11 cellular contexts compared by ENCODE assay signal in the genomic region with DNA sequence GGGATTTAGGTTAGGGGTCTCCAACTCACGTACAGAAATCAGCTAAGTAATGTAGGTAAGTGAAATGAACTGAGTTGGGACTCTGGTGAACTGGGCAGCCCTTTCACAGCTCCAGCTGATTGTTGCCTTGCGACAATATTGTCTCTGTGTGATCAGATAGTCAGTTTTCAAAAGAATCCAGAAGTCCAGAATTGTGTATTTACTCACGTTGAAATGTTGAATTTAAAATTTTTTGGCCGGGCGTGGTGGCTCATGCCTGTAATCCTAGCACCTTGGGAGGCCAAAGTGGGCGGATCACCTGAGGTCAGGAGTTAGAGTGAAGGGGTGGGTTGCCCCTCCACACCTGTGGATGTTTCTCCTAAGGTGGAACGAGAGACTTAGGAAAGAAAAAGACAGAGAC. TPM values are rescaled to one million over a fixed set of nuclear protein-coding genes. Genes with fewer than 3 reads are reported as not detected.
DNase-seq lines count a peak whose midpoint lies in the region; ATAC-seq and TF ChIP-seq lines count a peak whose summit lies in the region.
"Had no signal": no experiment of that assay in that cellular context is flagged by ENCODE, and none has a peak within 500 bp of the region (broad histone marks: within the 10 kb centered on the region; RNA-seq: fewer than 3 reads in every experiment).

No MANE protein-coding gene starts in this region.

- BruUV-seq in Panc1 (replicated peaks; lab: Mats Ljungman, UMichigan) = no TSS peak

- H3K4me3 ChIP-seq in Panc1 (ENCODE audit: low read depth in 2 of 2, low read length in 2 of 2) (peak overlapping the region; percentile 71 to 99), esophagus squamous epithelium (peak overlapping the region in 1 of 4 donors; percentile 75)

- TF ChIP-seq CTCF in Panc1 (IDR thresholded peaks at IDR 0.05) (no peak), esophagus squamous epithelium (IDR thresholded peaks at IDR 0.05) (no peak)

- in situ Hi-C loops in Panc1 (cut with HindIII; ENCODE audit: low pct_unique_long_range_greater_than_20kb, low sequenced_read_pairs) = no loop called here

- H3K4me3 Mint-ChIP-seq in activated naive CD4-positive, alpha-beta T cell treated with anti-CD3 and anti-CD28 coated beads, Interleukin-2, amount 10 ng/mL, durations not matched to agents 7 days and 5 days = peak overlapping the region; percentile 99
- peak overlapping the region; percentile 89 to 97 for H3K4me3 Mint-ChIP-seq in stimulated activated naive CD8-positive, alpha-beta T cell treated with anti-CD3 and anti-CD28 coated beads, Interleukin-15, amount 100 ng/mL, for 72 hours

- POLR2A ChIA-PET in Panc1 (lab: Charles Lee) = interaction anchor here (0.7 to 0.9 kb wide), 2 partner anchors 17 to 31 kb away, joined by 4 to 23 read pairs; no protein-coding TSS in a partner anchor

- peaks cover 72% of the 10 kb centered on the region for H3K4me1 Mint-ChIP-seq in activated naive CD4-positive, alpha-beta T cell treated with anti-CD3 and anti-CD28 coated beads, Interleukin-2, amount 10 ng/mL, durations not matched to agents 7 days and 5 days
- peaks cover 76% of the 10 kb centered on the region for H3K4me1 Mint-ChIP-seq in stimulated activated naive CD8-positive, alpha-beta T cell treated with anti-CD3 and anti-CD28 coated beads, Interleukin-15, amount 100 ng/mL, for 72 hours

- no peaks in the 10 kb centered on the region for H3K9me3 Mint-ChIP-seq in activated naive CD4-positive, alpha-beta T cell treated with anti-CD3 and anti-CD28 coated beads, Interleukin-2, amount 10 ng/mL, durations not matched to agents 7 days and 5 days
- no peaks in the 10 kb centered on the region for H3K9me3 Mint-ChIP-seq in stimulated activated naive CD8-positive, alpha-beta T cell treated with anti-CD3 and anti-CD28 coated beads, Interleukin-15, amount 100 ng/mL, for 72 hours

- DNase-seq in activated naive CD4-positive, alpha-beta T cell treated with anti-CD3 and anti-CD28 coated beads, Interleukin-2, amount 10 ng/mL, durations not matched to agents 7 days and 5 days = no peak
- DNase-seq in activated naive CD4-positive, alpha-beta T cell (lab: John Stamatoyannopoulos, UW) = no peak
- DNase-seq in Panc1 (ENCODE audit: low read depth, low spot score) (no peak), esophagus squamous epithelium (lab: John Stamatoyannopoulos, UW) (no peak), COR-L47 (lab: John Stamatoyannopoulos, UW) (no peak)
- DNase-seq in stimulated activated naive CD8-positive, alpha-beta T cell treated with anti-CD3 and anti-CD28 coated beads, Interleukin-15, amount 100 ng/mL, for 72 hours = no peak
- DNase-seq in central memory CD4-positive, alpha-beta T cell = no peak
- DNase-seq in stimulated activated CD4-positive, alpha-beta T cell treated with anti-CD3 and anti-CD28 coated beads, Interleukin-12 subunit alpha, Interleukin-12 subunit beta, amount 100 ng/mL, for 4 hours = no peak
- DNase-seq: NCI-H2081 had no signal

- no peak overlapping the region for H3K27ac Mint-ChIP-seq in activated naive CD4-positive, alpha-beta T cell treated with anti-CD3 and anti-CD28 coated beads, Interleukin-2, amount 10 ng/mL, durations not matched to agents 7 days and 5 days
- H3K27ac Mint-ChIP-seq in stimulated activated naive CD8-positive, alpha-beta T cell treated with anti-CD3 and anti-CD28 coated beads, Interleukin-15, amount 100 ng/mL, for 72 hours = no peak overlapping the region

- peaks cover 4% of the 10 kb centered on the region for H3K27me3 Mint-ChIP-seq in activated naive CD4-positive, alpha-beta T cell treated with anti-CD3 and anti-CD28 coated beads, Interleukin-2, amount 10 ng/mL, durations not matched to agents 7 days and 5 days
- H3K27me3 Mint-ChIP-seq in stimulated activated naive CD8-positive, alpha-beta T cell treated with anti-CD3 and anti-CD28 coated beads, Interleukin-15, amount 100 ng/mL, for 72 hours = no peaks in the 10 kb centered on the region

- peaks cover 21% of the 10 kb centered on the region for H3K36me3 ChIP-seq in Panc1 (ENCODE audit: control insufficient read depth, insufficient read depth, low read length)
- H3K36me3 ChIP-seq in esophagus squamous epithelium = peaks cover 4 to 11% (median 6%) of the 10 kb centered on the region in 3 donors

- H3K27ac ChIP-seq in Panc1 (ENCODE audit: low read length) (peak overlapping the region; percentile 99), esophagus squamous epithelium (peak overlapping the region; percentile 41 to 90 (median 82))

- H3K9me3 ChIP-seq in Panc1 (ENCODE audit: control insufficient read depth, insufficient read depth, low read depth, low read length) (no peaks in the 10 kb centered on the region), esophagus squamous epithelium (no peaks in the 10 kb centered on the region)

- TF ChIP-seq POLR2A in esophagus squamous epithelium (IDR thresholded peaks at IDR 0.05) = no peak

- peaks cover 30% of the 10 kb centered on the region for H3K36me3 Mint-ChIP-seq in activated naive CD4-positive, alpha-beta T cell treated with anti-CD3 and anti-CD28 coated beads, Interleukin-2, amount 10 ng/mL, durations not matched to agents 7 days and 5 days

- H3K4me1 ChIP-seq in Panc1 (ENCODE audit: control insufficient read depth, insufficient read depth, low read length) (peaks cover 26% of the 10 kb centered on the region), esophagus squamous epithelium (peaks cover 30 to 80% (median 45%) of the 10 kb centered on the region in 3 donors)

- H3K27me3 ChIP-seq in Panc1 (ENCODE audit: control insufficient read depth, insufficient read depth, low read length) (no peaks in the 10 kb centered on the region), esophagus squamous epithelium (no peaks in the 10 kb centered on the region)

- WGBS in esophagus squamous epithelium, 2 donors = 49 to 63% methylated on average over 7 of the region's 7 CpGs

- intact Hi-C loops in Panc1 (cut with micrococcal nuclease; ENCODE audit: unreplicated experiment) (no loop called here), esophagus squamous epithelium (cut with DNase I) (no loop called here)

- ATAC-seq in Panc1 = no peak
- ATAC-seq in stimulated activated naive CD8-positive, alpha-beta T cell treated with anti-CD3 and anti-CD28 coated beads, Interleukin-15, amount 100 ng/mL, for 72 hours = no peak
- ATAC-seq: Right ventricle myocardium inferior had no signal

- CTCF ChIA-PET in activated naive CD4-positive, alpha-beta T cell treated with anti-CD3 and anti-CD28 coated beads, Interleukin-2, amount 10 ng/mL, durations not matched to agents 7 days and 5 days (lab: Charles Lee) = interaction anchor here (1.2 kb wide), 1 partner anchor 126 kb away, joined by 3 read pairs; no protein-coding TSS in a partner anchor
- CTCF ChIA-PET in Panc1 (lab: Charles Lee) = no interaction called here

RNA-seq across cellular contexts. Expression of a gene that starts 18.8 kb away (rescaled TPM):
- total RNA-seq in Panc1 (2021; ENCODE audit: unreplicated experiment) (62.9 TPM), esophagus squamous epithelium (10 to 100 TPM; 31.7 to 74.0 (median 44.3) TPM)
- polyA plus RNA-seq in Panc1 (2012; ENCODE audit: insufficient read length) = 70.2 TPM

RNA-seq across cellular contexts. Expression of a gene that starts 22.5 kb away (rescaled TPM):
- total RNA-seq in Panc1 (2021; ENCODE audit: unreplicated experiment) = 184 TPM
- 426 TPM for polyA plus RNA-seq in Panc1 (2012; ENCODE audit: insufficient read length)
- total RNA-seq in esophagus squamous epithelium = 100 to 1,000 TPM; 132 to 373 (median 153) TPM

RNA-seq across cellular contexts. Expression of a gene that starts 25.6 kb away (rescaled TPM):
- total RNA-seq in Panc1 (2021; ENCODE audit: unreplicated experiment) (not detected), esophagus squamous epithelium (not detected)
- not detected for polyA plus RNA-seq in Panc1 (2012; ENCODE audit: insufficient read length)
- total RNA-seq: Right ventricle myocardium inferior had no signal
- polyA plus RNA-seq: neural cell had no signal

RNA-seq across cellular contexts. Expression of a gene that starts 26.4 kb away (rescaled TPM):
- 31.4 TPM for total RNA-seq in Panc1 (2021; ENCODE audit: unreplicated experiment)
- 41.2 TPM for polyA plus RNA-seq in Panc1 (2012; ENCODE audit: insufficient read length)
- 10 to 100 TPM; 23.0 to 34.7 (median 24.2) TPM for total RNA-seq in esophagus squamous epithelium

RNA-seq across cellular contexts. Expression of a gene that starts 53.0 kb away (rescaled TPM):
- total RNA-seq in Panc1 (2021; ENCODE audit: unreplicated experiment) (56.7 TPM), esophagus squamous epithelium (10 to 100 TPM; 38.1 to 62.4 (median 44.4) TPM)
- polyA plus RNA-seq in Panc1 (2012; ENCODE audit: insufficient read length) = 44.9 TPM
